8 cellular contexts compared by ENCODE assay signal in the genomic region with DNA sequence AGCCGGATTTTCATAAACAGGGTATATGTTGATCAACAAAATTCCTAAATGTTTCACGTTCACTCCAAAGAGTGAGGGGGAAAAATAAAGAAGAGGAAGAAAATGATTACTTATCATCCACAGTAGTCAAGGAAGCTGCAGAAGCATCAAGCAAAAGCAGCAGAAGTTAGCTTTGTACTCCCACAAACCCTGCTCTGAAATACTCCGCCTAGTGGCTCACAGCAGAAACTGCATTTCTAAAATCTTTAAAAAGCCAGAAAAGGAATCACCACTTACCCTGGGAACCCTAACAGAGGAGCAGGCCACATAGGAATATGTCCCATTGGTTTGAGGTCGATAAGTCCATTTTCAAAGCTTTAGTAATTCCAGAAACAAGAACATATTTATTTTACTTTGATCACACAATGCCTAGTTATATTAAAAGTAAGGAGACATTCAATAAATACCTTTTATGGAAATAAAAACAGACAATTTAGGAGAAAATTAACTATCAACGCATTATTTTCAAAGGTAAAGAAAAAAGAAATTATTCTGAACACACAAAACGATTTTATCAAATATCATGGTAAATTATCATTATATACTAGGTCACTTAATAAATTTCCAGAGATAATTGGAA.
A peak's percentile ranks its signal among the peaks of the same experiment; 100 is the strongest.
DNase-seq lines count a peak whose midpoint lies in the region; ATAC-seq, FAIRE-seq and TF ChIP-seq lines count a peak whose summit lies in the region.
"Not testable (repeated sequence)": the region's sequence is repeated elsewhere in the genome, so short reads cannot be mapped to it uniquely, and the experiment has no call there.

No MANE protein-coding gene starts in this region.

- FAIRE-seq in GM12878 (lab: Jason Lieb, UNC); urothelium cell line (lab: Jason Lieb, UNC): not testable (repeated sequence)

- H2AFZ ChIP-seq in GM12878 (ENCODE audit: control insufficient read depth, low read depth, low read length); fibroblast of lung (ENCODE audit: low read length): not testable (repeated sequence)

- not testable (repeated sequence) for H4K20me1 ChIP-seq in GM12878 (ENCODE audit: control insufficient read depth, insufficient read depth); fibroblast of lung (ENCODE audit: control insufficient read depth, extremely low read depth, insufficient read depth, low read length)

- TF ChIP-seq CTCF in GM12875 (IDR thresholded peaks at IDR 0.05; ENCODE audit: borderline replicate concordance, insufficient read depth, low read depth, low read length) (peak; percentile 57; the same call in 1 of the 2 replicates), GM12878 (IDR thresholded peaks at IDR 0.05 in 2 of 3, conservative IDR thresholded peaks at IDR 0.05 in 1 of 3; ENCODE audit: control insufficient read depth in 2 of 3, extremely low read depth in 1 of 3, insufficient read depth in 1 of 3, low read depth in 3 of 3, low read length in 3 of 3) (peak; percentile 12 to 33 (median 31); a peak in 2 of 6 replicates), fibroblast of lung (conservative IDR thresholded peaks at IDR 0.05 in 1 of 2, IDR thresholded peaks at IDR 0.05 in 1 of 2; ENCODE audit: low read depth in 1 of 2, low read length in 2 of 2) (peak; percentile 39 to 51)

- RAD21 ChIA-PET in GM12878 (lab: Charles Lee; ENCODE audit: unreplicated experiment): not testable (repeated sequence)

- H3K9me3 ChIP-seq in GM12878 (replicated peaks; ENCODE audit: control insufficient read depth, insufficient read depth, low read length); fibroblast of lung (ENCODE audit: control insufficient read depth, insufficient read depth, low read depth, low read length): not testable (repeated sequence)

- CTCF ChIA-PET in GM12878 (lab: Yijun Ruan, JAX): not testable (repeated sequence)

- WGBS in GM12878 (ENCODE audit: insufficient coverage, insufficient replicate concordance, low lambda C conversion rate, missing lambda C conversion rate): 18% methylated on average over 6 of the region's 6 CpGs

- H3K4me1 ChIP-seq in GM12878 (ENCODE audit: control insufficient read depth, insufficient read depth, low read length); fibroblast of lung (ENCODE audit: control insufficient read depth, extremely low read depth, insufficient read depth, low read length): not testable (repeated sequence)

- not testable (repeated sequence) for H3K27ac ChIP-seq in GM12878 (ENCODE audit: control insufficient read depth, insufficient read depth); fibroblast of lung (ENCODE audit: insufficient read depth, low read length)

- not testable (repeated sequence) for H3K79me2 ChIP-seq in GM12878 (ENCODE audit: control insufficient read depth, insufficient read depth, low read length); fibroblast of lung (ENCODE audit: control insufficient read depth, insufficient read depth, low read length)

- ATAC-seq in GM12878: not testable (repeated sequence)

- not testable (repeated sequence) for H3K4me3 ChIP-seq in GM12875 (ENCODE audit: low read depth, low read length); Jurkat, Clone E6-1 (ENCODE audit: low read length); GM12878; fibroblast of lung (replicated peaks in 1 of 4; ENCODE audit: control extremely low read depth in 1 of 4, insufficient read depth in 1 of 4, low read depth in 3 of 4, low read length in 4 of 4)

- in situ Hi-C loops in GM12878 (cut with MboI): not testable (repeated sequence)

- SMC1A ChIA-PET in GM12878 (lab: Charles Lee; ENCODE audit: uncharacterized antibody, unreplicated experiment): not testable (repeated sequence)

- BruUV-seq in GM12878 (replicated peaks; lab: Mats Ljungman, UMichigan): not testable (repeated sequence)

- POLR2A ChIA-PET in GM12878 (lab: Charles Lee): not testable (repeated sequence)

- DNase-seq in COLO829 (ENCODE audit: low spot score): peak; percentile 35
- DNase-seq in Jurkat, Clone E6-1 (ENCODE audit: low read depth, low spot score): peak; percentile 18
- peak; percentile 61 for DNase-seq in RKO (ENCODE audit: low spot score)
- DNase-seq in GM12878 (ENCODE audit: low read depth, low spot score); fibroblast of lung (ENCODE audit: low read depth in 2 of 2): not testable (repeated sequence)
- peak; percentile 28 for DNase-seq in kidney tubule cell (ENCODE audit: low spot score)
- DNase-seq in urothelium cell line (ENCODE audit: low spot score): peak; percentile 19

- TF ChIP-seq POLR2A in GM12878 (IDR thresholded peaks at IDR 0.05; ENCODE audit: low read depth, low read length): not testable (repeated sequence)

- not testable (repeated sequence) for H3K9ac ChIP-seq in GM12878 (ENCODE audit: control insufficient read depth, insufficient read depth, low read length); fibroblast of lung (ENCODE audit: insufficient read depth, low read length)

- not testable (repeated sequence) for TF ChIP-seq EP300 in GM12878 (IDR thresholded peaks at IDR 0.05; ENCODE audit: borderline replicate concordance in 1 of 2, control insufficient read depth in 1 of 2, low read depth in 2 of 2, low read length in 2 of 2)

- H3K4me2 ChIP-seq in GM12878 (ENCODE audit: control insufficient read depth, insufficient read depth); fibroblast of lung (ENCODE audit: extremely low read depth, insufficient read depth, low read length): not testable (repeated sequence)

- intact Hi-C loops in GM12878 (cut with micrococcal nuclease; ENCODE audit: unreplicated experiment): not testable (repeated sequence)

- H3K27me3 ChIP-seq in GM12878 (replicated peaks in 1 of 2; ENCODE audit: control insufficient read depth in 2 of 2, insufficient read depth in 2 of 2, low read length in 1 of 2); fibroblast of lung (ENCODE audit: control insufficient read depth, insufficient read depth, low read length): not testable (repeated sequence)

- not testable (repeated sequence) for H3K36me3 ChIP-seq in GM12878 (ENCODE audit: control insufficient read depth in 2 of 2, insufficient read depth in 2 of 2, low read length in 1 of 2); fibroblast of lung (ENCODE audit: control insufficient read depth, insufficient read depth, low read length)

- TF ChIP-seq RAD21 in GM12878 (IDR thresholded peaks at IDR 0.05; ENCODE audit: insufficient read depth, low read depth, low read length): not testable (repeated sequence)
